In genomic region chr13:28408235-28408848, GRCh38 we compare ENCODE assay signal across 9 cellular contexts.
DNase-seq lines count a peak whose midpoint lies in the region; ATAC-seq and TF ChIP-seq lines count a peak whose summit lies in the region.
"Had no signal": no experiment of that assay in that cellular context is flagged by ENCODE, and none has a peak within 500 bp of the region (broad histone marks: within the 10 kb centered on the region; RNA-seq: fewer than 3 reads in every experiment).

No MANE protein-coding gene starts in this region.

- H3K36me3 ChIP-seq in endodermal cell (ENCODE audit: control insufficient read depth, insufficient read depth, low read length) (no peaks in the 10 kb centered on the region), right lobe of liver (no peaks in the 10 kb centered on the region), uterus (no peaks in the 10 kb centered on the region)

- peak; percentile 73 to 87 (median 75) for ATAC-seq in right lobe of liver

- peak; percentile 12 to 29 for DNase-seq in Kasumi-1 (lab: John Stamatoyannopoulos, UW)
- DNase-seq in endodermal cell, result no peak
- peak; percentile 47 to 57 (median 56) for DNase-seq in right lobe of liver
- DNase-seq in uterus, result peak; percentile 23 to 72
- no peak for DNase-seq in GM13977 (ENCODE audit: low spot score)
- DNase-seq in activated T-helper 1 cell treated with anti-CD3 and anti-CD28 coated beads, Interleukin-12 subunit alpha, Interleukin-12 subunit beta, Interleukin-2, Interleukin-4 antibody, amounts not matched to agents 30 ng/mL and 10 ng/mL and 1 ng/mL, durations not matched to agents 14 hours and 24 hours and 36 hours (ENCODE audit: low spot score), result no peak
- DNase-seq in AG08395 (ENCODE audit: low spot score), result no peak
- DNase-seq: NCI-H1105 treated with DMSO at 0.1 percent for 48 hours had no signal

- peaks cover 32% of the 10 kb centered on the region for H3K4me1 Mint-ChIP-seq in endodermal cell
- H3K4me1 Mint-ChIP-seq in activated T-helper 1 cell treated with anti-CD3 and anti-CD28 coated beads, Interleukin-12 subunit alpha, Interleukin-12 subunit beta, Interleukin-2, Interleukin-4 antibody, amounts not matched to agents 30 ng/mL and 10 ng/mL and 1 ng/mL, durations not matched to agents 14 hours and 24 hours and 36 hours (ENCODE audit: low read depth), result peaks cover 32% of the 10 kb centered on the region

- H3K27ac ChIP-seq in endodermal cell (ENCODE audit: low read depth, low read length) (no peak overlapping the region), right lobe of liver (no peak overlapping the region), uterus (peak overlapping the region in 1 of 2 donors; percentile 33)

- intact Hi-C loops in right lobe of liver (cut with DNase I) (no loop called here), uterus (cut with DNase I; ENCODE audit: low total_unique reads) (no loop called here)
- intact Hi-C loops in activated T-helper 1 cell treated with anti-CD3 and anti-CD28 coated beads, Interleukin-12 subunit alpha, Interleukin-12 subunit beta, Interleukin-2, Interleukin-4 antibody, amounts not matched to agents 30 ng/mL and 10 ng/mL and 1 ng/mL, durations not matched to agents 14 hours and 24 hours and 36 hours (cut with micrococcal nuclease), result no loop called here

- in situ Hi-C loops in GM13977 (cut with MboI; ENCODE audit: low pct_unique_long_range_greater_than_20kb, low sequenced_read_pairs, unreplicated experiment), result no loop called here

- H3K4me1 ChIP-seq in endodermal cell (ENCODE audit: control insufficient read depth, insufficient read depth, low read length), result peaks cover 4% of the 10 kb centered on the region
- no peaks in the 10 kb centered on the region for H3K4me1 ChIP-seq in right lobe of liver
- no peaks in the 10 kb centered on the region for H3K4me1 ChIP-seq in uterus

- H3K9me3 ChIP-seq in endodermal cell (ENCODE audit: control insufficient read depth, low read length) (no peaks in the 10 kb centered on the region), right lobe of liver (no peaks in the 10 kb centered on the region), uterus (no peaks in the 10 kb centered on the region)

- no peak overlapping the region for H3K4me3 ChIP-seq in endodermal cell (ENCODE audit: low read length)
- no peak overlapping the region for H3K4me3 ChIP-seq in right lobe of liver
- H3K4me3 ChIP-seq in uterus, result no peak overlapping the region

- H3K4me3 Mint-ChIP-seq in endodermal cell, result no peak overlapping the region
- H3K4me3 Mint-ChIP-seq in activated T-helper 1 cell treated with anti-CD3 and anti-CD28 coated beads, Interleukin-12 subunit alpha, Interleukin-12 subunit beta, Interleukin-2, Interleukin-4 antibody, amounts not matched to agents 30 ng/mL and 10 ng/mL and 1 ng/mL, durations not matched to agents 14 hours and 24 hours and 36 hours, result no peak overlapping the region

- no peak overlapping the region for H3K9ac ChIP-seq in endodermal cell (ENCODE audit: extremely low read depth, low read length, poor library complexity, severe bottlenecking)

- H3K9me3 Mint-ChIP-seq in endodermal cell, result peaks cover 3% of the 10 kb centered on the region
- H3K9me3 Mint-ChIP-seq in activated T-helper 1 cell treated with anti-CD3 and anti-CD28 coated beads, Interleukin-12 subunit alpha, Interleukin-12 subunit beta, Interleukin-2, Interleukin-4 antibody, amounts not matched to agents 30 ng/mL and 10 ng/mL and 1 ng/mL, durations not matched to agents 14 hours and 24 hours and 36 hours, result no peaks in the 10 kb centered on the region
- H3K9me3 Mint-ChIP-seq: activated T-helper 2 cell treated with anti-CD3 and anti-CD28 coated beads, Interferon-gamma antibody, Interleukin-2, Interleukin-4, amounts not matched to agents 10 μg/mL and 5 μg/mL and 100 μg/mL, durations not matched to agents 14 hours and 24 hours and 36 hours had no signal

- H3K27me3 Mint-ChIP-seq in endodermal cell (ENCODE audit: insufficient read depth), result no peaks in the 10 kb centered on the region
- H3K27me3 Mint-ChIP-seq in activated T-helper 1 cell treated with anti-CD3 and anti-CD28 coated beads, Interleukin-12 subunit alpha, Interleukin-12 subunit beta, Interleukin-2, Interleukin-4 antibody, amounts not matched to agents 30 ng/mL and 10 ng/mL and 1 ng/mL, durations not matched to agents 14 hours and 24 hours and 36 hours (ENCODE audit: insufficient read depth), result no peaks in the 10 kb centered on the region

- WGBS in endodermal cell (ENCODE audit: insufficient coverage in 1 of 2, insufficient read length in 1 of 2), 2 experiments, result 88 to 90% methylated on average over 3 to 8 of the region's 8 CpGs
- WGBS in right lobe of liver (ENCODE audit: insufficient coverage, low coverage, low lambda C conversion rate, missing lambda C conversion rate), result 49% methylated on average over 8 of the region's 8 CpGs

- TF ChIP-seq POLR2A in right lobe of liver (IDR thresholded peaks at IDR 0.05), result no peak
- no peak for TF ChIP-seq POLR2A in uterus (IDR thresholded peaks at IDR 0.05)

- H3K27ac Mint-ChIP-seq in endodermal cell, result peak overlapping the region; percentile 46
- no peak overlapping the region for H3K27ac Mint-ChIP-seq in activated T-helper 1 cell treated with anti-CD3 and anti-CD28 coated beads, Interleukin-12 subunit alpha, Interleukin-12 subunit beta, Interleukin-2, Interleukin-4 antibody, amounts not matched to agents 30 ng/mL and 10 ng/mL and 1 ng/mL, durations not matched to agents 14 hours and 24 hours and 36 hours
- H3K27ac Mint-ChIP-seq: activated T-helper 2 cell treated with anti-CD3 and anti-CD28 coated beads, Interferon-gamma antibody, Interleukin-2, Interleukin-4, amounts not matched to agents 10 μg/mL and 5 μg/mL and 100 μg/mL, durations not matched to agents 14 hours and 24 hours and 36 hours had no signal

- H3K27me3 ChIP-seq in endodermal cell (ENCODE audit: control insufficient read depth, insufficient read depth, low read length, poor library complexity, severe bottlenecking) (no peaks in the 10 kb centered on the region), right lobe of liver (no peaks in the 10 kb centered on the region), uterus (no peaks in the 10 kb centered on the region)

- TF ChIP-seq CTCF in endodermal cell (conservative IDR thresholded peaks at IDR 0.05), result no peak
- TF ChIP-seq CTCF in right lobe of liver (IDR thresholded peaks at IDR 0.05), result no peak
- no peak for TF ChIP-seq CTCF in uterus (IDR thresholded peaks at IDR 0.05)
- TF ChIP-seq CTCF in GM13977 (IDR thresholded peaks at IDR 0.05; ENCODE audit: extremely low read depth, insufficient read depth, missing control alignments), result no peak

- no peaks in the 10 kb centered on the region for H3K36me3 Mint-ChIP-seq in endodermal cell (ENCODE audit: low read depth)
- peaks cover 10% of the 10 kb centered on the region for H3K36me3 Mint-ChIP-seq in activated T-helper 1 cell treated with anti-CD3 and anti-CD28 coated beads, Interleukin-12 subunit alpha, Interleukin-12 subunit beta, Interleukin-2, Interleukin-4 antibody, amounts not matched to agents 30 ng/mL and 10 ng/mL and 1 ng/mL, durations not matched to agents 14 hours and 24 hours and 36 hours (ENCODE audit: low read depth)

Comparison
In these comparisons a context has a peak if more than half of its experiments do, and no peak if none do; other contexts are left out.
1. DNase-seq: peak in Kasumi-1 (2 of 2), right lobe of liver (3 of 3) and uterus (2 of 2); none in endodermal cell (single experiment), GM13977 (single experiment), activated T-helper 1 cell treated with anti-CD3 and anti-CD28 coated beads, Interleukin-12 subunit alpha, Interleukin-12 subunit beta, Interleukin-2, Interleukin-4 antibody, amounts not matched to agents 30 ng/mL and 10 ng/mL and 1 ng/mL, durations not matched to agents 14 hours and 24 hours and 36 hours (single experiment) and AG08395 (single experiment).